Comparison of ENCODE assay signal across 18 cellular contexts in the genomic region with DNA sequence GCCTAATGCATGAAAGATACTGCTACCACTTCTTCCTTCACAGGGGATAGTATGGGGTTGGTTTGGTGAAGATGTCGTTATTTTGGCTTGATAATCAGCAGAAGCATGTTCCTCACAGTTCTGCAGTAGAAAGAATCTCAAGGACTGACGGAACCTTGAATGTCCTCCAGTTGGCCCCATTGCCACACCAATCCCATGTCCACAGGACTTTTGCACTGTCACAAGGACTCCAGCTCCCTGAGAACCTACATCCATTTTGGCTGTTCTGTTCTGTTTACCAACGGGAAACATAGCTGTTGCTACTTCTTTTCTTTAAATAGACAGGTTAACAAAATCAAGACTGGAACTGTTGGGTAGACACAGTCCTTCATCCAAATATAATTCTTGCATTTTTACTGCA.
"Had no signal": no experiment of that assay in that cellular context is flagged by ENCODE, and none has a peak within 500 bp of the region (broad histone marks: within the 10 kb centered on the region; RNA-seq: fewer than 3 reads in every experiment).

No MANE protein-coding gene starts in this region.

- H3K4me3 ChIP-seq: SJCRH30 had no signal

- ATAC-seq: SK-N-SH treated with all-trans-retinoic acid at 6 μM for 48 hours had no signal

- FAIRE-seq: RCC 7860 had no signal

- H3K27me3 ChIP-seq: SJCRH30 had no signal

- DNase-seq: KBM-7, NCI-H1092, NCI-H1105 treated with DMSO at 0.1 percent for 48 hours, NCI-H1417 treated with DMSO at 0.1 percent for 48 hours, NCI-H146, NCI-H1694 treated with DMSO at 0.1 percent for 48 hours, NCI-H1930, NCI-H2081, NCI-H2107, NCI-H2227 treated with DMSO at 0.1 percent for 48 hours, NCI-H524, NCI-H526 treated with DMSO at 0.1 percent for 48 hours, NCI-H748 treated with DMSO at 0.1 percent for 48 hours, RPMI8226, SHP77 treated with DMSO at 0.1 percent for 48 hours, SJCRH30 had no signal

- H3K27ac ChIP-seq: SJCRH30 had no signal

- H3K36me3 ChIP-seq: SJCRH30 had no signal
